ENCODE assay signal across 18 cellular contexts in genomic region chr6:69294862-69295261, GRCh38.
"Had no signal": no experiment of that assay in that cellular context is flagged by ENCODE, and none has a peak within 500 bp of the region (broad histone marks: within the 10 kb centered on the region; RNA-seq: fewer than 3 reads in every experiment).

No MANE protein-coding gene starts in this region.

- ATAC-seq: gastroesophageal sphincter; left lung; naive thymus-derived CD4-positive, alpha-beta T cell; psoas muscle had no signal

- H3K4me3 ChIP-seq: esophagus squamous epithelium, gastroesophageal sphincter, left lung, lung, psoas muscle, sigmoid colon, skin epidermis, stomach had no signal

- H3K27me3 ChIP-seq: esophagus squamous epithelium, gastroesophageal sphincter, left lung, sigmoid colon, stomach had no signal

- DNase-seq: esophagus squamous epithelium; foreskin fibroblast; glutamatergic neuron; islet precursor cell; left lung; mesendoderm; naive thymus-derived CD4-positive, alpha-beta T cell; nephron progenitor cell; psoas muscle; retina; sigmoid colon; stimulated activated CD4-positive, alpha-beta T cell treated with anti-CD3 and anti-CD28 coated beads, Interleukin-2, amount 100 ng/mL, for 24 hours; stimulated activated naive CD4-positive, alpha-beta T cell; stomach; trophoblast cell had no signal

- H3K27ac ChIP-seq: esophagus squamous epithelium, gastroesophageal sphincter, left lung, psoas muscle, sigmoid colon, skin epidermis, stomach had no signal

- H3K4me1 ChIP-seq: esophagus squamous epithelium, gastroesophageal sphincter, left lung, psoas muscle, sigmoid colon, stomach had no signal

- H3K9me3 ChIP-seq: esophagus squamous epithelium, gastroesophageal sphincter, left lung, psoas muscle, sigmoid colon, stomach had no signal

- H3K36me3 ChIP-seq: esophagus squamous epithelium, gastroesophageal sphincter, left lung, sigmoid colon, stomach had no signal
